ENCODE assay signal across 7 cellular contexts in the genomic region with DNA sequence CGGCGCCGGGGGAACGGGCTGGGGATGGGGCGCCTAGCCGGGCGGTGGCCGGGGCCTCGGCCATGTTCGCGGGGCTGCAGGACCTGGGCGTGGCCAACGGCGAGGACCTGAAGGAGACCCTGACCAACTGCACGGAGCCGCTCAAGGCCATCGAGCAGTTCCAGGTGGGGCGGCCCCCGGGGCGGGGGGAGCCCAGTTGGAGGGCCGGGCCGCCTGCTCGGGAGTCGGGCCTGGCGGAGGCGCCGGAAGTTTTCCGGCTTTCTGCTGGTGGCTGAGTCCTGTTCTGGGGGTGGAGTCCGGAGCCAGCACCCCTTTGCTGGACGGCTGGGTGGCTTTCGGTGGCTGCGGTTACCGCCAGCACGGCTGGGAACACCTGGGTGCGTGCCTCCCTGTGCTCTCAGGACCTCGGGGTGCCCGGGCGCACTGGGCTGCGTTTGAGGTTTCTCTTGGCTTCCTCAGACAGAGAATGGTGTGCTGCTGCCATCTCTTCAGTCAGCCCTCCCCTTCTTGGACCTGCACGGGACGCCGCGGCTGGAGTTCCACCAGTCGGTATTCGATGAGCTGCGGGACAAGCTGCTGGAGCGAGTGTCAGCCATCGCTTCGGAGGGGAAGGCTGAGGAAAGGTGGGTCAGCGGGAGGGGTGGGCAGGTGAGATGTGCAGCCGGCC. TPM values are rescaled to one million over a fixed set of nuclear protein-coding genes. Genes with fewer than 3 reads are reported as not detected.
DNase-seq lines count a peak whose midpoint lies in the region; FAIRE-seq and TF ChIP-seq lines count a peak whose summit lies in the region.

No MANE protein-coding gene starts in this region.

- H3K4me1 ChIP-seq in endocrine pancreas (ENCODE audit: control insufficient read depth, insufficient read depth, low read length) (no peaks in the 10 kb centered on the region), muscle layer of duodenum (ENCODE audit: control insufficient read depth in 1 of 2, insufficient read depth in 2 of 2, low read length in 2 of 2) (peaks cover 9 to 23% of the 10 kb centered on the region in 2 donors)

- no peak for FAIRE-seq in RCC 7860 (lab: Jason Lieb, UNC)

- TF ChIP-seq CTCF in GM13977 (IDR thresholded peaks at IDR 0.05; ENCODE audit: extremely low read depth, insufficient read depth, missing control alignments) (no peak), HFF-Myc (IDR thresholded peaks at IDR 0.05; ENCODE audit: low read depth, low read length, missing control alignments) (no peak)

- H3K36me3 ChIP-seq in endocrine pancreas (ENCODE audit: control insufficient read depth, insufficient read depth, low read length) (no peaks in the 10 kb centered on the region), muscle layer of duodenum (ENCODE audit: control insufficient read depth in 1 of 2, insufficient read depth in 2 of 2, low read length in 2 of 2) (peaks cover 11 to 19% of the 10 kb centered on the region in 2 donors)

- peak overlapping the region; percentile 16 for H3K27ac ChIP-seq in muscle layer of duodenum (ENCODE audit: low read length)

- H3K4me3 ChIP-seq in HFF-Myc (replicated peaks; ENCODE audit: low read depth, low read length) (peak overlapping the region; percentile 97), endocrine pancreas (ENCODE audit: control insufficient read depth, insufficient read depth, low read length) (no peak overlapping the region), muscle layer of duodenum (ENCODE audit: low read depth in 1 of 2, low read length in 2 of 2) (peak overlapping the region; percentile 81 to 99)

- H3K9ac ChIP-seq in endocrine pancreas (ENCODE audit: control insufficient read depth, insufficient read depth, low read length): peak overlapping the region; percentile 70

- DNase-seq in GM13977 (ENCODE audit: low spot score) (peak; percentile 64), HFF-Myc (ENCODE audit: extremely low read depth, low read depth) (no peak), RCC 7860 (ENCODE audit: low spot score) (peak; percentile 7), G401 (ENCODE audit: low spot score) (no peak), GOT3 (lab: John Stamatoyannopoulos, UW) (no peak)

- H3K27me3 ChIP-seq in endocrine pancreas (ENCODE audit: control insufficient read depth, insufficient read depth, low read length): no peaks in the 10 kb centered on the region
- no peaks in the 10 kb centered on the region for H3K27me3 ChIP-seq in muscle layer of duodenum (ENCODE audit: low read depth, low read length)

- H3K9me3 ChIP-seq in endocrine pancreas (ENCODE audit: control insufficient read depth, low read length) (no peaks in the 10 kb centered on the region), muscle layer of duodenum (ENCODE audit: control insufficient read depth in 1 of 2, low read length in 2 of 2) (no peaks in the 10 kb centered on the region)

- in situ Hi-C loops in GM13977 (cut with MboI; ENCODE audit: low pct_unique_long_range_greater_than_20kb, low sequenced_read_pairs, unreplicated experiment): no loop called here
- in situ Hi-C loops in G401 (cut with HindIII; ENCODE audit: low sequenced_read_pairs): no loop called here

RNA-seq across cellular contexts. Expression of a gene that starts 0.5 kb away (rescaled TPM):
- 93.6 and 118 TPM in 2 replicates for total RNA-seq in G401 (2014; rRNA removed; shearing (Covaris generic))

RNA-seq across cellular contexts. Expression of a gene that starts 4.5 kb away (rescaled TPM):
- not detected in 2 replicates for total RNA-seq in G401 (2014; rRNA removed; shearing (Covaris generic))

RNA-seq across cellular contexts. Expression of a gene that starts 14.5 kb away (rescaled TPM):
- 1,012 and 1,099 TPM in 2 replicates for total RNA-seq in G401 (2014; rRNA removed; shearing (Covaris generic))

RNA-seq across cellular contexts. Expression of a gene that starts 21.9 kb away (rescaled TPM):
- total RNA-seq in G401 (2014; rRNA removed; shearing (Covaris generic)): 38.2 and 41.7 TPM in 2 replicates

RNA-seq across cellular contexts. Expression of a gene that starts 24.9 kb away (rescaled TPM):
- not detected in 2 replicates for total RNA-seq in G401 (2014; rRNA removed; shearing (Covaris generic))

Comparison
In these comparisons a context has a peak if more than half of its experiments do, and no peak if none do; other contexts are left out.
1. DNase-seq: peak in GM13977 (single experiment) and RCC 7860 (single experiment); none in HFF-Myc (single experiment), G401 (single experiment) and GOT3 (single experiment).